ENCODE assay signal across 8 cellular contexts in the genomic region with DNA sequence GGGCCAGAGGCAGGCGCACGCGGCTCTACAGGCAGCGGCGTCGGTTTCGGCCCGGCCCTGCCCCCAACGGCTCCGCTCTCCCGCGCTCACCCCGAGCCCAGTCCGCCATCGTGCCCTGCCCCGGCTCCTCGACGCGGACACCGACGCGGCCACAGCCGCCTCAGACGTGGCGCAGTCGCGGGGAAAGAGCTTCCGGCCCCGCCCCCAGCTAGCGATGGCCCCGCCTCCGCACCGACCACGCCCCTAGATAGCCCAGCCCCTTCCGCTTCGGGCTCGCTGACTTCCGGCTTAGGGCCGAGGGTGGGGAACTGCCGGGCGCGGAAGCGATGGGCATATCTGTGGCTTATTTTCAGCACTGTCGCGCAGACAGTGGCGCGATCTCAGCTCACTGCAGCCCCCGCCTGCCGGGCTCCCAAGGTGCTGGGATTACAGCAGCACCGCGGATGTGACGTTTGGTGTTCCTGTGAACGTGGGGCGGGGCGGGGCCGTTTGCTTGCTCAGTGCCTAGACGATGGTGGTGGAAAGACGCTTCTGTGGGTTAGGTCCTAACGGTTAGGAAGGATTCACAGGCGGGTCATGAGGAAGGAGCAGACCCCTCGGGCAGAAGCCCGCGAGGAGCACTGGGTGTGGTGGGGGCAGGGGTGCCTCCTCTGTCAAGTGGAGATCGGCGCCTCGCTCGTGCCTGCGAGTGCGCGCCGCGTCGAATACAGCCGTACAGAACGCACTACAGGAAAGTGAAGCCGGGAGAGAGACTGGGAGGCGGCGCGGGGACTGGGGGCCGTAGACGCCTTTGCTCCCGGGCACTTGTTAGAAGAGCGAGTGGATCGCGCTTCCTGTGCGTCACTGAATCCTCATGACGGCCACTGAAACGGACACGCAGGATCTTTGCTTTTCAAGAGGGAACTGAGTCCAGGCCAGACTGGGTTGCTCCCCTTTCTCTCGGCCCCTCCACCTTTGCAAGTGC. TPM values are rescaled to one million over a fixed set of nuclear protein-coding genes. Genes with fewer than 3 reads are reported as not detected.
A peak's percentile ranks its signal among the peaks of the same experiment; 100 is the strongest.
DNase-seq lines count a peak whose midpoint lies in the region; ATAC-seq, FAIRE-seq and TF ChIP-seq lines count a peak whose summit lies in the region.

A gene with protein sequence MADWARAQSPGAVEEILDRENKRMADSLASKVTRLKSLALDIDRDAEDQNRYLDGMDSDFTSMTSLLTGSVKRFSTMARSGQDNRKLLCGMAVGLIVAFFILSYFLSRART (minus strand): TSS at position 187 of the 964 bp plus-strand sequence. CDS start 78 bp downstream, at position 109.
A gene (plus strand): TSS at position 496 of the 964 bp plus-strand sequence. CDS start 1,147 bp downstream, outside the sequence.

- peak in 1 of 6 experiments; percentile 8 for TF ChIP-seq CTCF in adrenal gland (IDR thresholded peaks at IDR 0.05)
- TF ChIP-seq CTCF in heart left ventricle (IDR thresholded peaks at IDR 0.05) = peak in 2 of 12 donors; percentile 14 to 16
- TF ChIP-seq CTCF in upper lobe of left lung (IDR thresholded peaks at IDR 0.05) = peak in 2 of 6 experiments; percentile 22 to 30

- H3K27me3 ChIP-seq in adrenal gland (no peaks in the 10 kb centered on the region), heart left ventricle (no peaks in the 10 kb centered on the region), upper lobe of left lung (no peaks in the 10 kb centered on the region)

- H3K9me3 ChIP-seq in adrenal gland (replicated peaks in 1 of 3) (no peaks in the 10 kb centered on the region), heart left ventricle (no peaks in the 10 kb centered on the region), upper lobe of left lung (no peaks in the 10 kb centered on the region)

- FAIRE-seq in GM12892 (lab: Jason Lieb, UNC) = peak; percentile 100

- peak; percentile 98 for DNase-seq in GM12892 (ENCODE audit: insufficient read length)
- peak; percentile 96 for DNase-seq in NCI-H146 (lab: John Stamatoyannopoulos, UW)
- DNase-seq in T-helper 1 cell = peak; percentile 97 to 100 (median 98)
- DNase-seq in adrenal gland = peak; percentile 93 to 98 (median 96)
- peak; percentile 95 to 98 (median 97) for DNase-seq in heart left ventricle
- peak; percentile 93 to 100 (median 98) for DNase-seq in posterior cingulate gyrus
- peak; percentile 97 to 98 for DNase-seq in upper lobe of left lung

- 0 to 1% (median 1%) methylated on average over 7 to 90 of the region's 90 CpGs for WGBS in adrenal gland, 4 donors
- 0 to 2% (median 1%) methylated on average over 45 to 90 of the region's 90 CpGs for WGBS in heart left ventricle, 4 donors
- 0 to 1% methylated on average over 26 to 79 of the region's 90 CpGs for WGBS in upper lobe of left lung, 2 donors

- intact Hi-C loops in adrenal gland (cut with DNase I) = no loop called here
- intact Hi-C loops in heart left ventricle (cut with DNase I) = loop anchor here in 9 of 10 donors (1.0 to 10.0 kb wide), 14 partner anchors 27 to 307 kb away; a partner anchor contains a TSS
- intact Hi-C loops in posterior cingulate gyrus (cut with DNase I) = loop anchor here (2.0 kb wide), 1 partner anchor 29 kb away; a partner anchor contains a TSS

- TF ChIP-seq POLR2A in GM12892 (IDR thresholded peaks at IDR 0.05; ENCODE audit: low read depth, low read length) = peak; percentile 94
- peak; percentile 68 to 92 for TF ChIP-seq POLR2A in adrenal gland (IDR thresholded peaks at IDR 0.05)
- peak; percentile 47 to 91 for TF ChIP-seq POLR2A in heart left ventricle (IDR thresholded peaks at IDR 0.05)
- peak; percentile 48 to 98 (median 90) for TF ChIP-seq POLR2A in upper lobe of left lung (IDR thresholded peaks at IDR 0.05)

- H3K4me3 ChIP-seq in adrenal gland = peak within 1 kb of the TSS; percentile 48 to 98 (median 86)
- H3K4me3 ChIP-seq in heart left ventricle = peak within 1 kb of the TSS; percentile 65 to 100 (median 89)
- peak within 1 kb of the TSS; percentile 71 to 87 (median 78) for H3K4me3 ChIP-seq in upper lobe of left lung

- peak within 1 kb of the TSS; percentile 97 to 99 (median 99) for H3K27ac ChIP-seq in adrenal gland
- peak within 1 kb of the TSS; percentile 96 to 100 (median 99) for H3K27ac ChIP-seq in heart left ventricle
- peak within 1 kb of the TSS; percentile 97 to 99 (median 99) for H3K27ac ChIP-seq in upper lobe of left lung

- peak; percentile 68 for ATAC-seq in HG02852 (IDR thresholded peaks at IDR 0.05; ENCODE audit: unreplicated experiment)
- peak; percentile 90 to 95 (median 94) for ATAC-seq in heart left ventricle
- ATAC-seq in upper lobe of left lung (ENCODE audit: low FRiP score in 2 of 2) = peak; percentile 94 to 97

- H3K36me3 ChIP-seq in adrenal gland (replicated peaks in 1 of 2) (peaks cover 0 to 57% of the 10 kb centered on the region in 2 donors), heart left ventricle (peaks cover 0 to 65% (median 60%) of the 10 kb centered on the region in 9 donors), upper lobe of left lung (peaks cover 22 to 62% (median 52%) of the 10 kb centered on the region in 4 donors)

- H3K4me1 ChIP-seq in adrenal gland (replicated peaks in 1 of 2) = peaks cover 19 to 46% of the 10 kb centered on the region in 2 donors
- H3K4me1 ChIP-seq in heart left ventricle = peaks cover 19 to 59% (median 38%) of the 10 kb centered on the region in 12 donors
- peaks cover 40 to 60% (median 45%) of the 10 kb centered on the region in 4 donors for H3K4me1 ChIP-seq in upper lobe of left lung

- TF ChIP-seq EP300 in upper lobe of left lung (IDR thresholded peaks at IDR 0.05) = peak in 1 of 4 donors; percentile 21

RNA-seq across cellular contexts. Expression of the first gene that starts in this region (rescaled TPM):
- 24.1 TPM for polyA plus RNA-seq in GM12892 (2012; ENCODE audit: missing spikeins)
- total RNA-seq in adrenal gland (10 to 100 TPM; 28.6 to 89.7 (median 55.1) TPM), heart left ventricle (10 to 100 TPM; 16.4 to 32.2 (median 20.9) TPM), upper lobe of left lung (10 to 100 TPM; 24.3 to 70.1 (median 39.0) TPM)
- polyA plus RNA-seq in adrenal gland (10 to 100 TPM; 23.6 to 76.3 (median 26.9) TPM), heart left ventricle (10 to 100 TPM; 12.9 to 28.0 TPM)

RNA-seq across cellular contexts. Expression of the second gene that starts in this region (rescaled TPM):
- 38.6 TPM for polyA plus RNA-seq in GM12892 (2012; ENCODE audit: missing spikeins)
- total RNA-seq in adrenal gland = 100 to 1,000 TPM in 1 of 8 donors, 10 to 100 TPM in 7; 68.1 to 105 (median 83.1) TPM
- polyA plus RNA-seq in adrenal gland = 10 to 100 TPM; 60.9 to 83.6 (median 64.5) TPM
- total RNA-seq in heart left ventricle = 10 to 100 TPM; 48.7 to 94.1 (median 74.3) TPM
- 10 to 100 TPM; 32.7 to 99.5 TPM for polyA plus RNA-seq in heart left ventricle
- 100 to 1,000 TPM in 4 of 6 donors, 10 to 100 TPM in 2; 65.9 to 135 (median 105) TPM for total RNA-seq in upper lobe of left lung

Comparison
In these comparisons a context has a peak if more than half of its experiments do, and no peak if none do; other contexts are left out.
1. Peak in every context shown above with its lines: DNase-seq, ATAC-seq, H3K4me3 ChIP-seq and H3K27ac ChIP-seq.
2. intact Hi-C loops: an anchor here in heart left ventricle (1.0 to 10.0 kb wide) and posterior cingulate gyrus (2.0 kb wide); none called in adrenal gland.